Comparison of ENCODE assay signal across 8 cellular contexts in genomic region chr2:174487536-174488162, GRCh38. TPM values are rescaled to one million over a fixed set of nuclear protein-coding genes. Genes with fewer than 3 reads are reported as not detected.
A peak's percentile ranks its signal among the peaks of the same experiment; 100 is the strongest.
DNase-seq lines count a peak whose midpoint lies in the region; ATAC-seq, FAIRE-seq and TF ChIP-seq lines count a peak whose summit lies in the region.

No MANE protein-coding gene starts in this region.

- H3K4me1 ChIP-seq in HCT116 (ENCODE audit: control insufficient read depth in 1 of 2, insufficient read depth in 2 of 2, low read length in 2 of 2) (peaks cover 3 to 15% of the 10 kb centered on the region in 2 experiments; a peak in 2 of 4 replicates), kidney (ENCODE audit: control insufficient read depth in 1 of 2, insufficient read depth in 1 of 2, low read depth in 1 of 2, low read length in 2 of 2) (no peaks in the 10 kb centered on the region), tibial artery (peaks cover 0 to 15% (median 1%) of the 10 kb centered on the region in 4 donors)

- H3K4me2 ChIP-seq in HCT116 (ENCODE audit: low read length) = peak overlapping the region; percentile 91

- H3K36me3 ChIP-seq in HCT116 (ENCODE audit: control insufficient read depth in 1 of 2, insufficient read depth in 2 of 2, low read length in 2 of 2) = no peaks in the 10 kb centered on the region
- no peaks in the 10 kb centered on the region for H3K36me3 ChIP-seq in kidney (ENCODE audit: control insufficient read depth in 1 of 2, insufficient read depth in 2 of 2, low read length in 2 of 2)
- no peaks in the 10 kb centered on the region for H3K36me3 ChIP-seq in tibial artery

- H4K20me1 ChIP-seq in HCT116 (ENCODE audit: insufficient read depth) = no peaks in the 10 kb centered on the region

- POLR2A ChIA-PET in HCT116 (lab: Charles Lee) = no interaction called here

- no peaks in the 10 kb centered on the region for H3K27me3 Mint-ChIP-seq in activated naive CD8-positive, alpha-beta T cell treated with anti-CD3 and anti-CD28 coated beads for 36 hours

- peak overlapping the region; percentile 97 for H3K4me3 Mint-ChIP-seq in activated naive CD8-positive, alpha-beta T cell treated with anti-CD3 and anti-CD28 coated beads for 36 hours

- H3K36me3 Mint-ChIP-seq in activated naive CD8-positive, alpha-beta T cell treated with anti-CD3 and anti-CD28 coated beads for 36 hours = peaks cover 7% of the 10 kb centered on the region

- peaks cover 53% of the 10 kb centered on the region for H3K4me1 Mint-ChIP-seq in activated naive CD8-positive, alpha-beta T cell treated with anti-CD3 and anti-CD28 coated beads for 36 hours

- RAD21 ChIA-PET in HCT116 (lab: Charles Lee; ENCODE audit: low non-redundant PET in 1 of 2, low total read pairs in 2 of 2, uncharacterized antibody in 2 of 2, unreplicated experiment in 2 of 2) = no interaction called here

- TF ChIP-seq RAD21 in HCT116 (IDR thresholded peaks at IDR 0.05; ENCODE audit: low read depth) = no peak

- no peak for TF ChIP-seq CTCF in C4-2B (conservative IDR thresholded peaks at IDR 0.05)
- no peak for TF ChIP-seq CTCF in HCT116 (IDR thresholded peaks at IDR 0.05 in 2 of 3, conservative IDR thresholded peaks at IDR 0.05 in 1 of 3; ENCODE audit: borderline replicate concordance in 1 of 3, insufficient read depth in 1 of 3, low read depth in 2 of 3, low read length in 2 of 3)
- no peak for TF ChIP-seq CTCF in kidney (IDR thresholded peaks at IDR 0.05; ENCODE audit: borderline replicate concordance, extremely low read depth, insufficient read depth)
- TF ChIP-seq CTCF in tibial artery (IDR thresholded peaks at IDR 0.05) = no peak

- no peak for TF ChIP-seq POLR2A in HCT116 (IDR thresholded peaks at IDR 0.05; ENCODE audit: borderline replicate concordance, extremely low read depth, insufficient read depth, insufficient read length)

- H3K9me2 ChIP-seq in HCT116 (ENCODE audit: insufficient read depth) = peaks cover 4% of the 10 kb centered on the region; the same call in 1 of the 2 replicates

- H3K9me3 ChIP-seq in HCT116 (ENCODE audit: control insufficient read depth in 1 of 2, insufficient read depth in 1 of 2, low read depth in 1 of 2, low read length in 2 of 2) (no peaks in the 10 kb centered on the region), kidney (ENCODE audit: control insufficient read depth in 1 of 2, low read length in 2 of 2) (no peaks in the 10 kb centered on the region), tibial artery (no peaks in the 10 kb centered on the region)

- peak overlapping the region; percentile 92 for H3K27ac Mint-ChIP-seq in activated naive CD8-positive, alpha-beta T cell treated with anti-CD3 and anti-CD28 coated beads for 36 hours

- peak overlapping the region; percentile 71 to 82 for H3K4me3 ChIP-seq in HCT116 (replicated peaks in 1 of 2; ENCODE audit: low read depth in 1 of 2, low read length in 2 of 2)
- H3K4me3 ChIP-seq in kidney (ENCODE audit: low read length in 2 of 2) = peak overlapping the region; percentile 79 to 92
- H3K4me3 ChIP-seq in tibial artery = peak overlapping the region; percentile 93

- CTCF ChIA-PET in HCT116 (lab: Charles Lee) = no interaction called here

- ATAC-seq in HCT116 (peak; percentile 13), HG03045 (IDR thresholded peaks at IDR 0.05; ENCODE audit: unreplicated experiment) (no peak)

- BruUV-seq in HCT116 (replicated peaks; lab: Mats Ljungman, UMichigan) = TSS peak; percentile 90

- H3K9ac ChIP-seq in HCT116 (ENCODE audit: low read length) (peak overlapping the region; percentile 58), kidney (ENCODE audit: low read length in 2 of 2) (peak overlapping the region in 1 of 2 donors; percentile 78)

- no peaks in the 10 kb centered on the region for H3K79me2 ChIP-seq in HCT116 (ENCODE audit: insufficient read depth, low read length)

- FAIRE-seq in kidney (lab: Jason Lieb, UNC) = no peak

- intact Hi-C loops in HCT116 (cut with micrococcal nuclease) (no loop called here), kidney (cut with DNase I) (no loop called here), tibial artery (cut with DNase I; ENCODE audit: low total_unique reads) (loop anchor here (5.0 kb wide), 1 partner anchor 195 kb away; no protein-coding TSS in a partner anchor)

- peak overlapping the region; percentile 98 for H2AFZ ChIP-seq in HCT116 (ENCODE audit: low read depth, low read length, poor library complexity, severe bottlenecking)

- H3K9me3 Mint-ChIP-seq in activated naive CD8-positive, alpha-beta T cell treated with anti-CD3 and anti-CD28 coated beads for 36 hours = peaks cover 3% of the 10 kb centered on the region

- peak overlapping the region; percentile 83 for H3K27ac ChIP-seq in C4-2B
- H3K27ac ChIP-seq in HCT116 (ENCODE audit: low read depth, low read length) = peak overlapping the region; percentile 45
- peak overlapping the region; percentile 66 to 81 for H3K27ac ChIP-seq in kidney (ENCODE audit: low read depth in 2 of 2, low read length in 2 of 2)
- peak overlapping the region; percentile 76 to 83 for H3K27ac ChIP-seq in tibial artery

- H3K27me3 ChIP-seq in HCT116 (ENCODE audit: insufficient read depth, low read length) (no peaks in the 10 kb centered on the region), tibial artery (no peaks in the 10 kb centered on the region)

- no peak for DNase-seq in HCT116 (ENCODE audit: low read depth, low spot score)
- no peak for DNase-seq in activated naive CD8-positive, alpha-beta T cell treated with anti-CD3 and anti-CD28 coated beads for 36 hours
- no peak for DNase-seq in kidney
- no peak for DNase-seq in tibial artery
- no peak for DNase-seq in NCI-H526 treated with DMSO at 0.1 percent for 48 hours (lab: John Stamatoyannopoulos, UW)
- no peak for DNase-seq in NCI-H2171 (lab: John Stamatoyannopoulos, UW)

TF ChIP-seq in HCT116, 20 proteins besides CTCF, POLR2A, EP300 and RAD21 (continues in another document):
- TF ChIP-seq SIN3A (IDR thresholded peaks at IDR 0.05; ENCODE audit: low read depth) (no peak), FOSL1 (IDR thresholded peaks at IDR 0.05; ENCODE audit: low read depth) (no peak), POLR2AphosphoS5 (IDR thresholded peaks at IDR 0.05; ENCODE audit: low read depth, low read length) (no peak), SRF (IDR thresholded peaks at IDR 0.05; ENCODE audit: low read depth) (no peak), EGR1 (IDR thresholded peaks at IDR 0.05; ENCODE audit: low read depth) (no peak), ZBTB33 (IDR thresholded peaks at IDR 0.05; ENCODE audit: extremely low read depth, insufficient replicate concordance, low read length) (no peak), REST (IDR thresholded peaks at IDR 0.05; ENCODE audit: low read depth) (no peak), ELF1 (IDR thresholded peaks at IDR 0.05; ENCODE audit: borderline replicate concordance, low read depth) (no peak), MAX (IDR thresholded peaks at IDR 0.05) (no peak), ATF3 (IDR thresholded peaks at IDR 0.05) (no peak), EZH2phosphoT487 (IDR thresholded peaks at IDR 0.05; ENCODE audit: borderline replicate concordance) (no peak)

RNA-seq across cellular contexts. Expression of gene GPR155, which starts 0.8 kb away (rescaled TPM):
- 3.8 TPM for total RNA-seq in HCT116 (2021; ENCODE audit: unreplicated experiment)
- 1.2 and 1.4 TPM in 2 replicates for polyA plus RNA-seq in HCT116 (2012)
- 10 to 100 TPM in 1 of 2 experiments, 1 to 10 TPM in 1; 9.4 to 14.5 TPM for total RNA-seq in activated naive CD8-positive, alpha-beta T cell treated with anti-CD3 and anti-CD28 coated beads for 36 hours
- 7.6 TPM for total RNA-seq in kidney
- 8.1 TPM for polyA plus RNA-seq in kidney (ENCODE audit: insufficient read depth, low read depth, low replicate concordance)
